1 cellular context compared by ENCODE assay signal in the genomic region with DNA sequence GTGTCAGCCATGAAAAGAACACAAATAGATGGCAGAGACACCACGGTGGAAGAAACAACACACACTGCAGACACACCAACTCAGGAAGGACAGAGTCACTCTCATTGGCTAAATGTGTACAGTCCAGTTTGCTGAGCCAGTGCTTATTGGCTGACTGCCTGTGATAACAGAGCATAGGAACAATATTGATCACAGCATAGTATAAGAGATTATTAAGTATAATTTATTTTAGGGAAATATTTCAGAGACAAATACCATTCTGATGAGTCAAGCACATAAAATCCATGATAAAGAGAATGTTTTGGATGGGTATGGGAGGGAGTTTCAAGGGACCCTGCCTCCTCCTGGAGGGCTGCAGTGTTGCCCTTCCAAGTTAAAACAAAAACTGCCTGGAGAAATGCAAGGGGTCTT.
A peak's percentile ranks its signal among the peaks of the same experiment; 100 is the strongest.
TF ChIP-seq lines count a peak whose summit lies in the region.

No MANE protein-coding gene starts in this region.

TF ChIP-seq in H1, 55 proteins besides CTCF, POLR2A, EP300 and RAD21:
- TF ChIP-seq TAF1 (IDR thresholded peaks at IDR 0.05; ENCODE audit: low read depth, low read length) (no peak), POU5F1 (IDR thresholded peaks at IDR 0.05; ENCODE audit: low read depth, low read length) (0 out of 2 replicates have a peak, but pooled peaks have one; percentile 22), JUND (IDR thresholded peaks at IDR 0.05; ENCODE audit: low read length) (peak; percentile 70; the same call in 1 of the 2 replicates), POLR2AphosphoS5 (IDR thresholded peaks at IDR 0.05; ENCODE audit: low read depth, low read length) (no peak)
